16 cellular contexts compared by ENCODE assay signal in genomic region chr9:36389590-36389989, GRCh38.
"Had no signal": no experiment of that assay in that cellular context is flagged by ENCODE, and none has a peak within 500 bp of the region (broad histone marks: within the 10 kb centered on the region; RNA-seq: fewer than 3 reads in every experiment).

No MANE protein-coding gene starts in this region.

- H3K4me3 Mint-ChIP-seq: activated CD8-positive, alpha-beta memory T cell treated with anti-CD3 and anti-CD28 coated beads, Interleukin-2, amount 10 ng/mL, durations not matched to agents 7 days and 5 days; activated T-cell treated with anti-CD3 and anti-CD28 coated beads, Interleukin-2, amount 50 U/mL, for 4 hours; stimulated activated naive B cell treated with anti-CD40 and anti-IgM and Interleukin-4, amounts not matched to agents 10 μg/mL and 1 μg/mL and 100 μg/mL, for 72 hours had no signal

- H3K36me3 ChIP-seq: adrenal gland, thyroid gland had no signal

- H3K9me3 Mint-ChIP-seq: activated T-cell treated with anti-CD3 and anti-CD28 coated beads, Interleukin-2, amount 50 U/mL, for 4 hours; stimulated activated naive B cell treated with anti-CD40 and anti-IgM and Interleukin-4, amounts not matched to agents 10 μg/mL and 1 μg/mL and 100 μg/mL, for 72 hours had no signal

- H3K27ac ChIP-seq: adrenal gland, dorsolateral prefrontal cortex, thyroid gland had no signal

- H3K4me3 ChIP-seq: adrenal gland, dorsolateral prefrontal cortex, mucosa of descending colon, thyroid gland had no signal

- ATAC-seq: activated CD8-positive, alpha-beta memory T cell treated with anti-CD3 and anti-CD28 coated beads, Interleukin-2, amount 10 ng/mL, durations not matched to agents 7 days and 5 days; activated T-cell treated with anti-CD3 and anti-CD28 coated beads, Interleukin-2, amount 50 U/mL, for 4 hours; esophagus mucosa; mucosa of descending colon; naive thymus-derived CD4-positive, alpha-beta T cell; stimulated activated naive B cell treated with anti-CD40 and anti-IgM and Interleukin-4, amounts not matched to agents 10 μg/mL and 1 μg/mL and 100 μg/mL, for 72 hours had no signal

- H3K27me3 Mint-ChIP-seq: activated CD8-positive, alpha-beta memory T cell treated with anti-CD3 and anti-CD28 coated beads, Interleukin-2, amount 10 ng/mL, durations not matched to agents 7 days and 5 days; naive thymus-derived CD4-positive, alpha-beta T cell; stimulated activated naive B cell treated with anti-CD40 and anti-IgM and Interleukin-4, amounts not matched to agents 10 μg/mL and 1 μg/mL and 100 μg/mL, for 72 hours had no signal

- H3K9me3 ChIP-seq: adrenal gland, mucosa of descending colon, thyroid gland had no signal

- H3K27ac Mint-ChIP-seq: stimulated activated naive B cell treated with anti-CD40 and anti-IgM and Interleukin-4, amounts not matched to agents 10 μg/mL and 1 μg/mL and 100 μg/mL, for 72 hours had no signal

- H3K27me3 ChIP-seq: adrenal gland, dorsolateral prefrontal cortex, thyroid gland had no signal

- DNase-seq: activated CD4-positive, alpha-beta T cell treated with anti-CD3 and anti-CD28 coated beads, Interleukin-2, amount 50 U/mL, for 4 hours; activated CD4-positive, CD25-positive, alpha-beta regulatory T cell treated with anti-CD3 and anti-CD28 coated beads, Interleukin-2, amount 50 U/mL, for 72 hours; activated CD8-positive, alpha-beta memory T cell treated with anti-CD3 and anti-CD28 coated beads, Interleukin-2, amount 10 ng/mL, durations not matched to agents 7 days and 5 days; activated T-cell treated with anti-CD3 and anti-CD28 coated beads, Interleukin-2, amount 50 U/mL, for 4 hours; adrenal gland; dorsolateral prefrontal cortex; islet precursor cell; mucosa of descending colon; naive thymus-derived CD4-positive, alpha-beta T cell; nucleus accumbens; posterior cingulate gyrus; stimulated activated CD4-positive, alpha-beta T cell treated with anti-CD3 and anti-CD28 coated beads, Interleukin-2, amount 100 ng/mL, for 48 hours; stimulated activated naive B cell treated with anti-CD40 and anti-IgM and Interleukin-4, amounts not matched to agents 10 μg/mL and 1 μg/mL and 100 μg/mL, for 72 hours; T-helper 9 cell; thyroid gland had no signal
